ENCODE assay signal across 17 cellular contexts in genomic region chr12:105672576-105672975, GRCh38.
DNase-seq lines count a peak whose midpoint lies in the region; ATAC-seq, FAIRE-seq and TF ChIP-seq lines count a peak whose summit lies in the region.
"Had no signal": no experiment of that assay in that cellular context is flagged by ENCODE, and none has a peak within 500 bp of the region (broad histone marks: within the 10 kb centered on the region; RNA-seq: fewer than 3 reads in every experiment).

No MANE protein-coding gene starts in this region.

- no TSS peak for BruUV-seq in K562 (replicated peaks; lab: Mats Ljungman, UMichigan)

- no peak for DNase-seq in K562 (ENCODE audit: extremely low read depth in 1 of 4, low spot score in 3 of 4)
- DNase-seq in cardiac muscle cell (ENCODE audit: low read depth in 1 of 2, low spot score in 1 of 2) = peak; percentile 3 to 10
- peak; percentile 12 for DNase-seq in mucosa of gallbladder (ENCODE audit: low spot score)
- peak; percentile 47 to 75 for DNase-seq in tibial artery
- DNase-seq in activated CD4-positive, alpha-beta T cell treated with anti-CD3 and anti-CD28 coated beads for 4 hours = no peak
- no peak for DNase-seq in T-helper 2 cell
- DNase-seq: activated CD4-positive, alpha-beta memory T cell treated with anti-CD3 and anti-CD28 coated beads for 36 hours; activated effector memory CD4-positive, alpha-beta T cell treated with anti-CD3 and anti-CD28 coated beads, Interleukin-2, amount 50 U/mL, for 16 hours; endodermal cell; NCI-H1436 treated with DMSO at 0.1 percent for 48 hours; NCI-H526 treated with DMSO at 0.1 percent for 48 hours; occipital lobe had no signal

- TF ChIP-seq RAD21 in K562 (CRISPR knock-in tag; conservative IDR thresholded peaks at IDR 0.05 in 1 of 2, IDR thresholded peaks at IDR 0.05 in 1 of 2) = no peak

- intact Hi-C loops in K562 (cut with micrococcal nuclease) = no loop called here
- intact Hi-C loops in tibial artery (cut with DNase I; ENCODE audit: low total_unique reads) = no loop called here

- H3K9me3 ChIP-seq in K562 (replicated peaks; ENCODE audit: control insufficient read depth, insufficient read depth, low read depth, low read length) (no peaks in the 10 kb centered on the region), cardiac muscle cell (ENCODE audit: low read depth) (no peaks in the 10 kb centered on the region), tibial artery (no peaks in the 10 kb centered on the region)

- no peak for FAIRE-seq in K562 (lab: Jason Lieb, UNC)
- FAIRE-seq: GM12878 had no signal

- H2AFZ ChIP-seq in K562 (ENCODE audit: low read depth, low read length) = peak overlapping the region; percentile 63; the same call in 1 of the 2 replicates

- H3K36me3 ChIP-seq in K562 (ENCODE audit: control insufficient read depth, insufficient read depth, low read length) (no peaks in the 10 kb centered on the region), cardiac muscle cell (no peaks in the 10 kb centered on the region), tibial artery (no peaks in the 10 kb centered on the region)
- H3K36me3 ChIP-seq: BLaER1 treated with 17β-estradiol and CSF1 and Interleukin-3, amounts not matched to agents 10 nM and 100 nM had no signal

- H3K9ac ChIP-seq in K562 (ENCODE audit: insufficient read depth in 1 of 2, low read depth in 2 of 2, low read length in 2 of 2) = no peak overlapping the region
- H3K9ac ChIP-seq: BLaER1 treated with 17β-estradiol and CSF1 and Interleukin-3, amounts not matched to agents 10 nM and 100 nM; KMS-11 had no signal

- TF ChIP-seq EP300 in K562 (IDR thresholded peaks at IDR 0.05; ENCODE audit: low read length) = no peak

- no peaks in the 10 kb centered on the region for H4K20me1 ChIP-seq in K562 (replicated peaks; ENCODE audit: control insufficient read depth, insufficient read depth, low read length)
- H4K20me1 ChIP-seq: BLaER1 treated with 17β-estradiol and CSF1 and Interleukin-3, amounts not matched to agents 10 nM and 100 nM had no signal

- H3K4me2 ChIP-seq in K562 (ENCODE audit: insufficient read depth, low read length) = peak overlapping the region; percentile 32; the same call in 1 of the 2 replicates
- H3K4me2 ChIP-seq: BLaER1 treated with 17β-estradiol and CSF1 and Interleukin-3, amounts not matched to agents 10 nM and 100 nM; KMS-11 had no signal

- H3K9me1 ChIP-seq in K562 (ENCODE audit: control insufficient read depth, insufficient read depth, low read length) = no peaks in the 10 kb centered on the region

- POLR2A ChIA-PET in K562 (lab: Yijun Ruan, JAX) = no interaction called here

- CTCF ChIA-PET in K562 (lab: Yijun Ruan, JAX; ENCODE audit: low intra/inter-chr PET ratio) = no interaction called here

- H3K4me3 ChIP-seq in K562 = no peak overlapping the region
- H3K4me3 ChIP-seq in cardiac muscle cell = no peak overlapping the region
- no peak overlapping the region for H3K4me3 ChIP-seq in tibial artery
- H3K4me3 ChIP-seq: BLaER1 treated with 17β-estradiol and CSF1 and Interleukin-3, amounts not matched to agents 10 nM and 100 nM; GM12878 had no signal

- H3K27ac ChIP-seq in K562 (ENCODE audit: extremely low read depth, low read depth, low read length) = no peak overlapping the region
- H3K27ac ChIP-seq in cardiac muscle cell = no peak overlapping the region
- H3K27ac ChIP-seq in tibial artery = peak overlapping the region; percentile 36 to 54
- H3K27ac ChIP-seq: BLaER1 treated with 17β-estradiol and CSF1 and Interleukin-3, amounts not matched to agents 10 nM and 100 nM; KMS-11 had no signal

- TF ChIP-seq CTCF in K562 (IDR thresholded peaks at IDR 0.05 in 2 of 3, conservative IDR thresholded peaks at IDR 0.05 in 1 of 3; ENCODE audit: insufficient read depth in 2 of 3, low read depth in 1 of 3, low read length in 3 of 3) (no peak), cardiac muscle cell (IDR thresholded peaks at IDR 0.05; ENCODE audit: low read depth, low read length) (no peak), tibial artery (IDR thresholded peaks at IDR 0.05) (no peak)

- no peaks in the 10 kb centered on the region for H3K27me3 ChIP-seq in K562 (ENCODE audit: control insufficient read depth in 2 of 2, insufficient read depth in 2 of 2, low read length in 2 of 2)
- no peaks in the 10 kb centered on the region for H3K27me3 ChIP-seq in cardiac muscle cell
- no peaks in the 10 kb centered on the region for H3K27me3 ChIP-seq in tibial artery
- H3K27me3 ChIP-seq: BLaER1 treated with 17β-estradiol and CSF1 and Interleukin-3, amounts not matched to agents 10 nM and 100 nM had no signal

- TF ChIP-seq POLR2A in K562 (conservative IDR thresholded peaks at IDR 0.05) = no peak

- in situ Hi-C loops in K562 (cut with MboI) = no loop called here

- peaks cover 0 to 3% of the 10 kb centered on the region in 2 experiments; a peak in 1 of 5 replicates for H3K4me1 ChIP-seq in K562 (replicated peaks in 1 of 2; ENCODE audit: control insufficient read depth in 2 of 2, insufficient read depth in 2 of 2, low read length in 2 of 2)
- no peaks in the 10 kb centered on the region for H3K4me1 ChIP-seq in cardiac muscle cell (ENCODE audit: low read depth)
- H3K4me1 ChIP-seq in tibial artery = peaks cover 0 to 54% (median 19%) of the 10 kb centered on the region in 4 donors
- H3K4me1 ChIP-seq: BLaER1 treated with 17β-estradiol and CSF1 and Interleukin-3, amounts not matched to agents 10 nM and 100 nM had no signal

- H3K79me2 ChIP-seq in K562 (ENCODE audit: control insufficient read depth, insufficient read depth, low read length) = no peaks in the 10 kb centered on the region

- ATAC-seq in K562 (no peak), GM18511 (IDR thresholded peaks at IDR 0.05; ENCODE audit: unreplicated experiment) (no peak), HG03139 (IDR thresholded peaks at IDR 0.05; ENCODE audit: unreplicated experiment) (no peak)
- ATAC-seq: GM12878 had no signal

- WGBS in K562 (ENCODE audit: insufficient coverage, low coverage, missing lambda C conversion rate) = 0% methylated on average over 4 of the region's 7 CpGs

TF ChIP-seq in K562, 482 proteins besides CTCF, POLR2A, EP300 and RAD21:
- TF ChIP-seq CHD4 (IDR thresholded peaks at IDR 0.05; ENCODE audit: insufficient read depth, insufficient replicate concordance, low read depth, low read length, poor library complexity, severe bottlenecking) (no peak), STAT5A (IDR thresholded peaks at IDR 0.05; ENCODE audit: borderline replicate concordance, low read length) (no peak), SFPQ (IDR thresholded peaks at IDR 0.05; ENCODE audit: low read depth, low read length) (no peak), ZNF592 (IDR thresholded peaks at IDR 0.05) (no peak), TCF7L2 (IDR thresholded peaks at IDR 0.05; ENCODE audit: low read depth, low read length) (no peak)
- TF ChIP-seq, protein P1, sequence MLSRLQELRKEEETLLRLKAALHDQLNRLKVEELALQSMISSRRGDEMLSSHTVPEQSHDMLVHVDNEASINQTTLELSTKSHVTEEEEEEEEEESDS (CRISPR knock-in tag; IDR thresholded peaks at IDR 0.05) = no peak

Comparison
In these comparisons a context has a peak if more than half of its experiments do, and no peak if none do; other contexts are left out.
1. DNase-seq: peak in cardiac muscle cell (2 of 2), mucosa of gallbladder (single experiment) and tibial artery (2 of 2); none in K562 (0 of 4), activated CD4-positive, alpha-beta T cell treated with anti-CD3 and anti-CD28 coated beads for 4 hours (0 of 2) and T-helper 2 cell (0 of 5).
2. H3K27ac ChIP-seq: peak in tibial artery (2 of 2); none in K562 (single experiment) and cardiac muscle cell (single experiment).